ENCODE assay signal across 13 cellular contexts in the genomic region with DNA sequence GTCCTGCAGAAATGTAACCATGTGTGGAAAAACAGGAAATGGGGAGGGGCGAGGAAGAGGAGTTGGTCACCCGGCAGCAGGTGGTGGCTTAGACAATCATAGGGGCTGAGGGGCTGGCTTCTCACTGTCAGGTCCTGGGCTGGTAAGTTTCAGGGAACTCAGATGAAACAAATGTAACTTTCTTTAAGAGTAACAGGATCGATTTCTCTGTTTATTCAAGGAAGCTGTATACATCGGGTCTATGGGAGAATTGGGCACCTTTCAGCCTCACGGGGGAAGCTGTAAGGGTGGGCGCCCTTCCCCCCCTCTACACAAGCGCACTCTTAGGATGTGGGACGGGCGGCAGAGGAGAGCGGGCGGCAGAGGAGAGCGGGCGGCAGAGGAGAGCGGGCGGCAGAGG.
DNase-seq lines count a peak whose midpoint lies in the region; ATAC-seq and TF ChIP-seq lines count a peak whose summit lies in the region.
"Had no signal": no experiment of that assay in that cellular context is flagged by ENCODE, and none has a peak within 500 bp of the region (broad histone marks: within the 10 kb centered on the region; RNA-seq: fewer than 3 reads in every experiment).

No MANE protein-coding gene starts in this region.

- H3K36me3 ChIP-seq in iPS-18a (ENCODE audit: control insufficient read depth, low read depth, low read length), result no peaks in the 10 kb centered on the region
- H3K36me3 ChIP-seq: upper lobe of right lung had no signal

- POLR2A ChIA-PET in activated CD8-positive, alpha-beta T cell treated with anti-CD3 and anti-CD28 coated beads for 36 hours (lab: Charles Lee), result no interaction called here

- no peaks in the 10 kb centered on the region for H3K4me1 ChIP-seq in iPS-18a (ENCODE audit: control insufficient read depth, low read depth, low read length)
- H3K4me1 ChIP-seq: A549, upper lobe of right lung had no signal

- no peak for DNase-seq in activated T-cell treated with anti-CD3 and anti-CD28 coated beads, Interleukin-2, amount 50 U/mL, for 24 hours
- no peak for DNase-seq in activated T-cell treated with anti-CD3 and anti-CD28 coated beads, Interleukin-2, amount 50 U/mL, for 1 hour
- no peak for DNase-seq in activated CD8-positive, alpha-beta T cell treated with anti-CD3 and anti-CD28 coated beads for 36 hours
- no peak for DNase-seq in HuH-7 (ENCODE audit: low spot score)
- DNase-seq in CD1c-positive myeloid dendritic cell (ENCODE audit: extremely low spot score), result no peak
- DNase-seq in HFFc6, result no peak
- DNase-seq: amniotic stem cell, SHP77, upper lobe of right lung had no signal

- no peak for TF ChIP-seq CTCF in activated CD8-positive, alpha-beta T cell treated with anti-CD3 and anti-CD28 coated beads for 36 hours (IDR thresholded peaks at IDR 0.05)
- no peak for TF ChIP-seq CTCF in HFFc6 (IDR thresholded peaks at IDR 0.05)

- CTCF ChIA-PET in activated CD8-positive, alpha-beta T cell treated with anti-CD3 and anti-CD28 coated beads for 36 hours (lab: Charles Lee), result no interaction called here

- no peaks in the 10 kb centered on the region for H3K9me3 ChIP-seq in iPS-18a (ENCODE audit: control insufficient read depth, low read depth, low read length)
- H3K9me3 ChIP-seq: A549, upper lobe of right lung had no signal

- no peaks in the 10 kb centered on the region for H3K36me3 Mint-ChIP-seq in activated T-cell treated with anti-CD3 and anti-CD28 coated beads, Interleukin-2, amount 50 U/mL, for 24 hours (ENCODE audit: low read depth)
- H3K36me3 Mint-ChIP-seq in activated CD8-positive, alpha-beta T cell treated with anti-CD3 and anti-CD28 coated beads for 36 hours (ENCODE audit: low read depth), result no peaks in the 10 kb centered on the region
- no peaks in the 10 kb centered on the region for H3K36me3 Mint-ChIP-seq in stimulated activated naive CD8-positive, alpha-beta T cell treated with anti-CD3 and anti-CD28 coated beads, Interleukin-15, Interleukin-2, amounts not matched to agents 100 ng/mL and 50 ng/mL, for 24 hours (ENCODE audit: low read depth)
- H3K36me3 Mint-ChIP-seq in HFFc6 (ENCODE audit: low read depth), result no peaks in the 10 kb centered on the region

- H3K4me1 Mint-ChIP-seq in activated T-cell treated with anti-CD3 and anti-CD28 coated beads, Interleukin-2, amount 50 U/mL, for 24 hours (ENCODE audit: low read depth), result peaks cover 19% of the 10 kb centered on the region
- peaks cover 18% of the 10 kb centered on the region for H3K4me1 Mint-ChIP-seq in activated CD8-positive, alpha-beta T cell treated with anti-CD3 and anti-CD28 coated beads for 36 hours (ENCODE audit: low read depth)
- H3K4me1 Mint-ChIP-seq in stimulated activated naive CD8-positive, alpha-beta T cell treated with anti-CD3 and anti-CD28 coated beads, Interleukin-15, Interleukin-2, amounts not matched to agents 100 ng/mL and 50 ng/mL, for 24 hours (ENCODE audit: low read depth), result peaks cover 19% of the 10 kb centered on the region
- no peaks in the 10 kb centered on the region for H3K4me1 Mint-ChIP-seq in HFFc6 (ENCODE audit: low read depth)

- peak; percentile 28 for ATAC-seq in activated CD8-positive, alpha-beta T cell treated with anti-CD3 and anti-CD28 coated beads for 36 hours

- peaks cover 26% of the 10 kb centered on the region for H3K27me3 Mint-ChIP-seq in activated T-cell treated with anti-CD3 and anti-CD28 coated beads, Interleukin-2, amount 50 U/mL, for 24 hours
- peaks cover 29% of the 10 kb centered on the region for H3K27me3 Mint-ChIP-seq in activated CD8-positive, alpha-beta T cell treated with anti-CD3 and anti-CD28 coated beads for 36 hours
- H3K27me3 Mint-ChIP-seq in stimulated activated naive CD8-positive, alpha-beta T cell treated with anti-CD3 and anti-CD28 coated beads, Interleukin-15, Interleukin-2, amounts not matched to agents 100 ng/mL and 50 ng/mL, for 24 hours, result peaks cover 29% of the 10 kb centered on the region
- peaks cover 7% of the 10 kb centered on the region for H3K27me3 Mint-ChIP-seq in HFFc6 (ENCODE audit: insufficient read depth)

- H3K27me3 ChIP-seq in iPS-18a (ENCODE audit: control insufficient read depth, insufficient read depth, low read length), result peaks cover 29% of the 10 kb centered on the region

- no peaks in the 10 kb centered on the region for H3K9me3 Mint-ChIP-seq in activated T-cell treated with anti-CD3 and anti-CD28 coated beads, Interleukin-2, amount 50 U/mL, for 24 hours
- no peaks in the 10 kb centered on the region for H3K9me3 Mint-ChIP-seq in activated CD8-positive, alpha-beta T cell treated with anti-CD3 and anti-CD28 coated beads for 36 hours
- H3K9me3 Mint-ChIP-seq in stimulated activated naive CD8-positive, alpha-beta T cell treated with anti-CD3 and anti-CD28 coated beads, Interleukin-15, Interleukin-2, amounts not matched to agents 100 ng/mL and 50 ng/mL, for 24 hours, result no peaks in the 10 kb centered on the region
- H3K9me3 Mint-ChIP-seq in HFFc6, result no peaks in the 10 kb centered on the region; the same call in 1 of the 2 replicates

- intact Hi-C loops in activated CD8-positive, alpha-beta T cell treated with anti-CD3 and anti-CD28 coated beads for 36 hours (cut with micrococcal nuclease), result no loop called here

- H3K4me3 Mint-ChIP-seq in activated T-cell treated with anti-CD3 and anti-CD28 coated beads, Interleukin-2, amount 50 U/mL, for 24 hours, result peak overlapping the region; percentile 68
- peak overlapping the region; percentile 44 for H3K4me3 Mint-ChIP-seq in activated CD8-positive, alpha-beta T cell treated with anti-CD3 and anti-CD28 coated beads for 36 hours
- H3K4me3 Mint-ChIP-seq in stimulated activated naive CD8-positive, alpha-beta T cell treated with anti-CD3 and anti-CD28 coated beads, Interleukin-15, Interleukin-2, amounts not matched to agents 100 ng/mL and 50 ng/mL, for 24 hours, result peak overlapping the region; percentile 71
- no peak overlapping the region for H3K4me3 Mint-ChIP-seq in HFFc6

- H3K9ac ChIP-seq in iPS-18a (ENCODE audit: low read length), result no peak overlapping the region

- H3K4me3 ChIP-seq in iPS-18a (ENCODE audit: low read length), result peak overlapping the region; percentile 50
- H3K4me3 ChIP-seq: A549 had no signal

- no peak overlapping the region for H3K27ac ChIP-seq in iPS-18a (ENCODE audit: low read length)
- H3K27ac ChIP-seq: A549, epithelial cell of prostate, upper lobe of right lung had no signal

- peak overlapping the region; percentile 11 for H3K27ac Mint-ChIP-seq in activated T-cell treated with anti-CD3 and anti-CD28 coated beads, Interleukin-2, amount 50 U/mL, for 24 hours
- no peak overlapping the region for H3K27ac Mint-ChIP-seq in activated CD8-positive, alpha-beta T cell treated with anti-CD3 and anti-CD28 coated beads for 36 hours
- no peak overlapping the region for H3K27ac Mint-ChIP-seq in stimulated activated naive CD8-positive, alpha-beta T cell treated with anti-CD3 and anti-CD28 coated beads, Interleukin-15, Interleukin-2, amounts not matched to agents 100 ng/mL and 50 ng/mL, for 24 hours
- H3K27ac Mint-ChIP-seq in HFFc6, result no peak overlapping the region
